ENCODE assay signal across 10 cellular contexts in the genomic region with DNA sequence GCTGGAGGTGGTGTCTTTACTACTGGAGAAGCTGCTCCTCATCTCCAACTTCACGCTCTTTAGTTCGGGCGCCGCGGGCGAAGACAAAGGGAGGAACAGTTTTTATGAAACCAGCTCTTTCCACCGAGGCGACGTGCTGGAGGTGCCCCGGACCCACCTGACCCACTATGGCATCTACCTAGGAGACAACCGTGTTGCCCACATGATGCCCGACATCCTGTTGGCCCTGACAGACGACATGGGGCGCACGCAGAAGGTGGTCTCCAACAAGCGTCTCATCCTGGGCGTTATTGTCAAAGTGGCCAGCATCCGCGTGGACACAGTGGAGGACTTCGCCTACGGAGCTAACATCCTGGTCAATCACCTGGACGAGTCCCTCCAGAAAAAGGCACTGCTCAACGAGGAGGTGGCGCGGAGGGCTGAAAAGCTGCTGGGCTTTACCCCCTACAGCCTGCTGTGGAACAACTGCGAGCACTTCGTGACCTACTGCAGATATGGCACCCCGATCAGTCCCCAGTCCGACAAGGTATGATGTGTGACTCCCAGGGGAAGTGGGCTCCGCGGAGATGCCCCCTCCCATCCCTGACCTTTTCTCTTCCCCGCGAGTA. TPM values are rescaled to one million over a fixed set of nuclear protein-coding genes. Genes with fewer than 3 reads are reported as not detected.
DNase-seq lines count a peak whose midpoint lies in the region; ATAC-seq, FAIRE-seq and TF ChIP-seq lines count a peak whose summit lies in the region.
"Had no signal": no experiment of that assay in that cellular context is flagged by ENCODE, and none has a peak within 500 bp of the region (broad histone marks: within the 10 kb centered on the region; RNA-seq: fewer than 3 reads in every experiment).

No MANE protein-coding gene starts in this region.

- no peak for FAIRE-seq in HepG2 (lab: Jason Lieb, UNC)
- FAIRE-seq: D721Med, islet of Langerhans had no signal

- TF ChIP-seq POLR2A in HepG2 (IDR thresholded peaks at IDR 0.05; ENCODE audit: insufficient read depth in 1 of 2, low read depth in 2 of 2, low read length in 2 of 2) (no peak), vagina (IDR thresholded peaks at IDR 0.05) (no peak)

- CTCF ChIA-PET in HepG2 (lab: Yijun Ruan, JAX; ENCODE audit: low intra/inter-chr PET ratio, low total read pairs), result no interaction called here

- no peak overlapping the region for H3K27ac Mint-ChIP-seq in natural killer cell

- no peak for DNase-seq in HepG2 (ENCODE audit: low spot score)
- DNase-seq in natural killer cell, result no peak
- no peak for DNase-seq in vagina (ENCODE audit: extremely low spot score in 2 of 2)
- no peak for DNase-seq in foreskin fibroblast
- no peak for DNase-seq in islet precursor cell

- no peaks in the 10 kb centered on the region for H4K20me1 ChIP-seq in HepG2 (ENCODE audit: insufficient read depth, low read length)

- peaks cover 5 to 12% of the 10 kb centered on the region in 2 donors for H3K4me1 Mint-ChIP-seq in natural killer cell

- H3K4me3 ChIP-seq in liver (ENCODE audit: low read depth in 1 of 3, low read length in 3 of 3), result peak overlapping the region in 2 of 3 donors; percentile 51 to 53
- H3K4me3 ChIP-seq in HepG2 (replicated peaks in 1 of 3; ENCODE audit: insufficient read depth in 1 of 3, low read depth in 2 of 3, low read length in 3 of 3), result no peak overlapping the region
- H3K4me3 ChIP-seq in duodenal mucosa (ENCODE audit: low read depth in 1 of 2, low read length in 2 of 2), result peak overlapping the region; percentile 69 to 83
- H3K4me3 ChIP-seq in vagina, result peak overlapping the region; percentile 36 to 38
- no peak overlapping the region for H3K4me3 ChIP-seq in foreskin fibroblast (ENCODE audit: low read depth in 1 of 2, low read length in 2 of 2)

- H3K36me3 Mint-ChIP-seq in natural killer cell, result no peaks in the 10 kb centered on the region

- ATAC-seq in HepG2 (no peak), natural killer cell (no peak), SK-N-SH treated with all-trans-retinoic acid at 6 μM for 48 hours (no peak)

- TF ChIP-seq EP300 in HepG2 (IDR thresholded peaks at IDR 0.05; ENCODE audit: low read depth in 2 of 2, low read length in 2 of 2), result no peak
- TF ChIP-seq EP300 in HepG2 (CRISPR knock-in tag; IDR thresholded peaks at IDR 0.05; ENCODE audit: borderline replicate concordance), result no peak

- H3K27me3 ChIP-seq in liver (ENCODE audit: control insufficient read depth in 4 of 4, insufficient read depth in 4 of 4, low read length in 3 of 4) (peaks cover 0 to 12% (median 0%) of the 10 kb centered on the region in 4 donors), HepG2 (ENCODE audit: control insufficient read depth in 1 of 2, insufficient read depth in 2 of 2, low read length in 2 of 2) (peaks cover 3 to 12% of the 10 kb centered on the region in 2 experiments; a peak in 3 of 5 replicates), duodenal mucosa (ENCODE audit: control insufficient read depth in 1 of 2, insufficient read depth in 2 of 2, low read length in 2 of 2) (peaks cover 17 to 34% of the 10 kb centered on the region in 2 donors), vagina (no peaks in the 10 kb centered on the region)

- H3K9me3 ChIP-seq in liver (ENCODE audit: control insufficient read depth in 4 of 4, low read length in 3 of 4) (no peaks in the 10 kb centered on the region), HepG2 (ENCODE audit: low read length) (no peaks in the 10 kb centered on the region), duodenal mucosa (ENCODE audit: control insufficient read depth in 1 of 2, low read length in 2 of 2) (no peaks in the 10 kb centered on the region), vagina (no peaks in the 10 kb centered on the region)

- BruUV-seq in HepG2 (replicated peaks; lab: Mats Ljungman, UMichigan), result no TSS peak

- TF ChIP-seq RAD21 in liver (IDR thresholded peaks at IDR 0.05) (no peak), HepG2 (CRISPR knock-in tag; IDR thresholded peaks at IDR 0.05) (no peak)

- H3K27me3 Mint-ChIP-seq in natural killer cell (ENCODE audit: low read depth in 2 of 2), result peaks cover 36 to 55% of the 10 kb centered on the region in 2 donors

- no peaks in the 10 kb centered on the region for H3K79me2 ChIP-seq in HepG2 (ENCODE audit: insufficient read depth, low read length)

- H3K36me3 ChIP-seq in liver (ENCODE audit: control insufficient read depth in 4 of 4, insufficient read depth in 3 of 4, low read depth in 1 of 4, low read length in 3 of 4) (no peaks in the 10 kb centered on the region), HepG2 (replicated peaks in 1 of 2; ENCODE audit: control insufficient read depth in 1 of 2, insufficient read depth in 2 of 2, low read length in 2 of 2) (no peaks in the 10 kb centered on the region), duodenal mucosa (ENCODE audit: control insufficient read depth in 1 of 2, insufficient read depth in 2 of 2, low read length in 2 of 2) (no peaks in the 10 kb centered on the region), vagina (no peaks in the 10 kb centered on the region)

- POLR2A ChIA-PET in HepG2 (lab: Yijun Ruan, JAX), result no interaction called here

- peak overlapping the region; percentile 82 for H3K4me3 Mint-ChIP-seq in natural killer cell

- no peak overlapping the region for H2AFZ ChIP-seq in HepG2 (ENCODE audit: low read length)

- in situ Hi-C loops in HepG2 (cut with HindIII; ENCODE audit: extremely low pct_ligation_motif_present, low pct_unique_long_range_greater_than_20kb), result no loop called here

- H3K9ac ChIP-seq in liver (ENCODE audit: low read depth in 1 of 2, low read length in 2 of 2) (no peak overlapping the region), HepG2 (ENCODE audit: insufficient read depth, low read depth, low read length) (no peak overlapping the region), duodenal mucosa (ENCODE audit: low read depth in 1 of 2, low read length in 2 of 2) (peak overlapping the region; percentile 16 to 43)

- intact Hi-C loops in HepG2 (cut with micrococcal nuclease; ENCODE audit: unreplicated experiment) (no loop called here), natural killer cell (cut with micrococcal nuclease) (no loop called here), vagina (cut with DNase I) (no loop called here)

- H3K4me1 ChIP-seq in liver (ENCODE audit: control insufficient read depth in 4 of 4, insufficient read depth in 4 of 4, low read length in 3 of 4) (peaks cover 11 to 26% (median 22%) of the 10 kb centered on the region in 4 donors), HepG2 (ENCODE audit: insufficient read depth, low read length) (no peaks in the 10 kb centered on the region), duodenal mucosa (ENCODE audit: control insufficient read depth in 1 of 2, insufficient read depth in 2 of 2, low read length in 2 of 2) (peaks cover 14 to 17% of the 10 kb centered on the region in 2 donors), vagina (peaks cover 30% of the 10 kb centered on the region)

- H3K4me2 ChIP-seq in HepG2 (ENCODE audit: low read depth, low read length), result no peak overlapping the region

- no peaks in the 10 kb centered on the region for H3K9me3 Mint-ChIP-seq in natural killer cell

- no peak for TF ChIP-seq CTCF in liver (IDR thresholded peaks at IDR 0.05; ENCODE audit: low read depth, low read length, missing input control)
- no peak for TF ChIP-seq CTCF in HepG2 (CRISPR knock-in tag; IDR thresholded peaks at IDR 0.05)
- TF ChIP-seq CTCF in natural killer cell (IDR thresholded peaks at IDR 0.05), result no peak
- TF ChIP-seq CTCF in vagina (IDR thresholded peaks at IDR 0.05), result no peak
- TF ChIP-seq CTCF in foreskin fibroblast (IDR thresholded peaks at IDR 0.05; ENCODE audit: low read depth, low read length), result no peak

- H3K27ac ChIP-seq in liver (ENCODE audit: low read depth in 1 of 2, low read length in 2 of 2) (no peak overlapping the region), HepG2 (ENCODE audit: extremely low read length, insufficient read depth, low read length) (no peak overlapping the region), duodenal mucosa (ENCODE audit: low read depth, low read length) (no peak overlapping the region), vagina (no peak overlapping the region)

- 10% methylated on average over 33 of the region's 33 CpGs for WGBS in liver
- WGBS in HepG2 (ENCODE audit: low lambda C conversion rate), result 67% methylated on average over 22 of the region's 33 CpGs

RNA-seq across cellular contexts. Expression of a gene that starts 0.6 kb away (rescaled TPM):
- total RNA-seq in liver (1 to 10 TPM; 2.6 to 4.4 TPM), HepG2 (2016; rRNA removed; fragmentation: Illumina TruSeq; extraction: Trizol) (not detected in 2 replicates), natural killer cell (not detected), vagina (not detected)
- polyA plus RNA-seq in liver (1 to 10 TPM; 1.0 to 6.3 TPM), HepG2 (2011; rRNA removed) (0.11 TPM in 1 of 2 replicates, not detected in the other)
- not detected in 2 replicates for total RNA-seq in HepG2 (2016; cell fraction: cytosol; rRNA removed; fragmentation: Illumina TruSeq; extraction: Trizol; ENCODE audit: low read depth)
- not detected in 2 replicates for total RNA-seq in HepG2 (2016; cell fraction: insoluble cytoplasmic fraction; rRNA removed; fragmentation: Illumina TruSeq; extraction: Trizol)
- not detected in 2 replicates for total RNA-seq in HepG2 (2016; cell fraction: membrane; rRNA removed; fragmentation: Illumina TruSeq; extraction: Trizol)
- total RNA-seq in HepG2 (2016; cell fraction: nucleus; rRNA removed; fragmentation: Illumina TruSeq; extraction: Trizol), result not detected in 2 replicates
- polyA plus RNA-seq in HepG2 (2011; cell fraction: cytosol; rRNA removed), result not detected in 2 replicates
- 0.42 and 0.52 TPM in 2 replicates for polyA plus RNA-seq in HepG2 (2011; cell fraction: nucleus; rRNA removed)
- 0.11 TPM in 1 of 2 replicates, not detected in the other for polyA plus RNA-seq in HepG2 (2012)
- polyA plus RNA-seq in HepG2 (2016; cell fraction: cytosol; fragmentation: Illumina TruSeq; extraction: Trizol; ENCODE audit: low read depth), result not detected in 2 replicates
- not detected in 2 replicates for polyA plus RNA-seq in HepG2 (2016; cell fraction: insoluble cytoplasmic fraction; fragmentation: Illumina TruSeq; extraction: Trizol; ENCODE audit: low read depth)
- polyA plus RNA-seq in HepG2 (2016; cell fraction: membrane; fragmentation: Illumina TruSeq; extraction: Trizol; ENCODE audit: low read depth), result not detected in 2 replicates
- not detected in 2 replicates for polyA plus RNA-seq in HepG2 (2016; cell fraction: nucleus; fragmentation: Illumina TruSeq; extraction: Trizol; ENCODE audit: insufficient read depth, low read depth)
- polyA minus RNA-seq in HepG2 (2011; rRNA and poly(A)+ RNA removed; ENCODE audit: low replicate concordance), result not detected in 2 replicates
- polyA minus RNA-seq in HepG2 (2011; cell fraction: cytosol; rRNA and poly(A)+ RNA removed), result not detected in 2 replicates
- not detected in 2 replicates for polyA minus RNA-seq in HepG2 (2011; cell fraction: nucleus; rRNA and poly(A)+ RNA removed)

RNA-seq across cellular contexts. Expression of a gene that starts 36.6 kb away (rescaled TPM):
- total RNA-seq in liver (under 1 TPM in 1 of 2 donors, not detected in 1; 0.08 TPM), HepG2 (2016; rRNA removed; fragmentation: Illumina TruSeq; extraction: Trizol) (not detected in 2 replicates), natural killer cell (not detected), vagina (not detected)
- polyA plus RNA-seq in liver (under 1 TPM; 0.03 to 0.24 TPM), HepG2 (2011; rRNA removed) (not detected in 2 replicates)
- total RNA-seq in HepG2 (2016; cell fraction: cytosol; rRNA removed; fragmentation: Illumina TruSeq; extraction: Trizol; ENCODE audit: low read depth), result not detected in 2 replicates
- total RNA-seq in HepG2 (2016; cell fraction: insoluble cytoplasmic fraction; rRNA removed; fragmentation: Illumina TruSeq; extraction: Trizol), result not detected in 2 replicates
- not detected in 2 replicates for total RNA-seq in HepG2 (2016; cell fraction: membrane; rRNA removed; fragmentation: Illumina TruSeq; extraction: Trizol)
- total RNA-seq in HepG2 (2016; cell fraction: nucleus; rRNA removed; fragmentation: Illumina TruSeq; extraction: Trizol), result not detected in 2 replicates
- polyA plus RNA-seq in HepG2 (2011; cell fraction: cytosol; rRNA removed), result not detected in 2 replicates
- not detected in 2 replicates for polyA plus RNA-seq in HepG2 (2011; cell fraction: nucleus; rRNA removed)
- polyA plus RNA-seq in HepG2 (2012), result not detected in 2 replicates
- not detected in 2 replicates for polyA plus RNA-seq in HepG2 (2016; cell fraction: cytosol; fragmentation: Illumina TruSeq; extraction: Trizol; ENCODE audit: low read depth)
- polyA plus RNA-seq in HepG2 (2016; cell fraction: insoluble cytoplasmic fraction; fragmentation: Illumina TruSeq; extraction: Trizol; ENCODE audit: low read depth), result not detected in 2 replicates
- not detected in 2 replicates for polyA plus RNA-seq in HepG2 (2016; cell fraction: membrane; fragmentation: Illumina TruSeq; extraction: Trizol; ENCODE audit: low read depth)
- polyA plus RNA-seq in HepG2 (2016; cell fraction: nucleus; fragmentation: Illumina TruSeq; extraction: Trizol; ENCODE audit: insufficient read depth, low read depth), result not detected in 2 replicates
- not detected in 2 replicates for polyA minus RNA-seq in HepG2 (2011; rRNA and poly(A)+ RNA removed; ENCODE audit: low replicate concordance)
- not detected in 2 replicates for polyA minus RNA-seq in HepG2 (2011; cell fraction: cytosol; rRNA and poly(A)+ RNA removed)
- not detected in 2 replicates for polyA minus RNA-seq in HepG2 (2011; cell fraction: nucleus; rRNA and poly(A)+ RNA removed)

Comparison
In these comparisons a context has a peak if more than half of its experiments do, and no peak if none do; other contexts are left out.
1. H3K4me3 ChIP-seq: peak in liver (2 of 3), duodenal mucosa (2 of 2) and vagina (2 of 2); none in HepG2 (0 of 3) and foreskin fibroblast (0 of 2).
2. H3K9ac ChIP-seq: peak in duodenal mucosa (2 of 2); none in liver (0 of 2) and HepG2 (single experiment).